1 cellular context compared by ENCODE assay signal in the genomic region with DNA sequence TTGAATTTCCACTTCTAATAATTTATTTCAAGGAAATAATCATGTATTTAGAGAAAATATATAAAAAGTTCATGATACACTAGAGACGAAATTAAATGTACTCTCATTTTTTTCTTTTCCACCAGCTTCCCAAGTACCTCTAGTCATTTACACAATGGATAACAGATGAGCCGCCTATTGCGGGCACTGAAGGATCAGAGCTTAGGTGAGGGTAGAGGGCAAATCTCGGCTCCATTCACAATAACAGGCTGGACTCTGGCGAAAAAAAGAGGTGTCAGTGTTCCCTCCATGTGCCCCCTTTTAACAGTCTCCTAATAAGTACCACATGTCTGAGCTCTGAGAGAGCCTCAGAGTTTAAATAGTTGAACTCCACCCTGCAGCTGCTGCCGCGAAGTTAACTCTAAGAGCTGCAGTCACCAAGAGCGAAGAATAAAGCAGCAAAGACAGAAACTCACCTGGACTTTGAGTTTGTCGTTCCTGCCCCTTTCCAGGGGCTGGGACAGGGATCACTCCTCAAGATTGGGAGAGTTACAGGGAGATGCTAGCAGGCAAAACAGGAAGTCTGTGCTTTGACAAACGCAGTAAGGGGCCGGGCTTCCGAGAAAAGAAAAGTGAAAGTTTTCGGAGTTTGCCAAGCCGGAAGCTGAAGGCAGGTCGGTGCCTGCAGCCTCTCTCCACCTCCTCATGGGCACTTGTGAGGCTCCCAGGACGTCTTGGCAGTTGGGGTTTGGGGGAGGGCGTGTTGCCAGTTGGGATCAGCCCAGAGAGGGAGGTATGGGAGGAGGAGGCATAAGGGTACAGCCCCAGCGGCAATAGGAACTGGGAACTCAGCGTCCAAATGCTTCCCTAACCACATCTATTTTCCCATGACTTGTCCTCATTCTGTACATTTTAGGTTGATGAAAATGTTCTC.
TF ChIP-seq lines count a peak whose summit lies in the region.

TSS of gene SP110 (minus strand) at position 566 of the 913 bp plus-strand sequence. CDS start 3,057 bp downstream, outside the sequence.

TF ChIP-seq in HepG2, 621 proteins besides CTCF, POLR2A, EP300 and RAD21 (continued from another document and continues in another):
- TF ChIP-seq, protein P1, sequence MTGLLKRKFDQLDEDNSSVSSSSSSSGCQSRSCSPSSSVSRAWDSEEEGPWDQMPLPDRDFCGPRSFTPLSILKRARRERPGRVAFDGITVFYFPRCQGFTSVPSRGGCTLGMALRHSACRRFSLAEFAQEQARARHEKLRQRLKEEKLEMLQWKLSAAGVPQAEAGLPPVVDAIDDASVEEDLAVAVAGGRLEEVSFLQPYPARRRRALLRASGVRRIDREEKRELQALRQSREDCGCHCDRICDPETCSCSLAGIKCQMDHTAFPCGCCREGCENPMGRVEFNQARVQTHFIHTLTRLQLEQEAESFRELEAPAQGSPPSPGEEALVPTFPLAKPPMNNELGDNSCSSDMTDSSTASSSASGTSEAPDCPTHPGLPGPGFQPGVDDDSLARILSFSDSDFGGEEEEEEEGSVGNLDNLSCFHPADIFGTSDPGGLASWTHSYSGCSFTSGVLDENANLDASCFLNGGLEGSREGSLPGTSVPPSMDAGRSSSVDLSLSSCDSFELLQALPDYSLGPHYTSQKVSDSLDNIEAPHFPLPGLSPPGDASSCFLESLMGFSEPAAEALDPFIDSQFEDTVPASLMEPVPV (CRISPR knock-in tag; IDR thresholded peaks at IDR 0.05): no peak
- TF ChIP-seq THAP11 (CRISPR knock-in tag; IDR thresholded peaks at IDR 0.05): peak; percentile 66
- 0 out of 2 replicates have a peak, but pooled peaks have one; percentile 22 for TF ChIP-seq FOXA3 (CRISPR knock-in tag; IDR thresholded peaks at IDR 0.05)
- TF ChIP-seq KDM5A (IDR thresholded peaks at IDR 0.05; ENCODE audit: borderline replicate concordance, low read length): no peak
- TF ChIP-seq SP2 (CRISPR knock-in tag; IDR thresholded peaks at IDR 0.05): no peak
- no peak for TF ChIP-seq ZUFSP (CRISPR knock-in tag; IDR thresholded peaks at IDR 0.05; ENCODE audit: borderline replicate concordance)
- TF ChIP-seq, protein P2, sequence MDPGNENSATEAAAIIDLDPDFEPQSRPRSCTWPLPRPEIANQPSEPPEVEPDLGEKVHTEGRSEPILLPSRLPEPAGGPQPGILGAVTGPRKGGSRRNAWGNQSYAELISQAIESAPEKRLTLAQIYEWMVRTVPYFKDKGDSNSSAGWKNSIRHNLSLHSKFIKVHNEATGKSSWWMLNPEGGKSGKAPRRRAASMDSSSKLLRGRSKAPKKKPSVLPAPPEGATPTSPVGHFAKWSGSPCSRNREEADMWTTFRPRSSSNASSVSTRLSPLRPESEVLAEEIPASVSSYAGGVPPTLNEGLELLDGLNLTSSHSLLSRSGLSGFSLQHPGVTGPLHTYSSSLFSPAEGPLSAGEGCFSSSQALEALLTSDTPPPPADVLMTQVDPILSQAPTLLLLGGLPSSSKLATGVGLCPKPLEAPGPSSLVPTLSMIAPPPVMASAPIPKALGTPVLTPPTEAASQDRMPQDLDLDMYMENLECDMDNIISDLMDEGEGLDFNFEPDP (CRISPR knock-in tag; conservative IDR thresholded peaks at IDR 0.05): no peak
- TF ChIP-seq, protein P3, sequence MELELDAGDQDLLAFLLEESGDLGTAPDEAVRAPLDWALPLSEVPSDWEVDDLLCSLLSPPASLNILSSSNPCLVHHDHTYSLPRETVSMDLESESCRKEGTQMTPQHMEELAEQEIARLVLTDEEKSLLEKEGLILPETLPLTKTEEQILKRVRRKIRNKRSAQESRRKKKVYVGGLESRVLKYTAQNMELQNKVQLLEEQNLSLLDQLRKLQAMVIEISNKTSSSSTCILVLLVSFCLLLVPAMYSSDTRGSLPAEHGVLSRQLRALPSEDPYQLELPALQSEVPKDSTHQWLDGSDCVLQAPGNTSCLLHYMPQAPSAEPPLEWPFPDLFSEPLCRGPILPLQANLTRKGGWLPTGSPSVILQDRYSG (CRISPR knock-in tag; IDR thresholded peaks at IDR 0.05): no peak
- TF ChIP-seq ZNF282 (IDR thresholded peaks at IDR 0.05; ENCODE audit: partially characterized antibody): no peak
- TF ChIP-seq MTF2 (CRISPR knock-in tag; IDR thresholded peaks at IDR 0.05; ENCODE audit: borderline replicate concordance): no peak
- TF ChIP-seq HMGXB4 (CRISPR knock-in tag; IDR thresholded peaks at IDR 0.05; ENCODE audit: borderline replicate concordance in 1 of 2, low read depth in 1 of 2): 0 out of 4 replicates have a peak, but pooled peaks of 1 of the 2 experiments have one; percentile 55
- TF ChIP-seq AKAP8 (CRISPR knock-in tag; IDR thresholded peaks at IDR 0.05): no peak
- no peak for TF ChIP-seq ZNF740 (CRISPR knock-in tag; IDR thresholded peaks at IDR 0.05)
- TF ChIP-seq ZNF274 (CRISPR knock-in tag; IDR thresholded peaks at IDR 0.05): no peak
- TF ChIP-seq PLRG1 (conservative IDR thresholded peaks at IDR 0.05): no peak
- peak; percentile 58 for TF ChIP-seq ZNF263 (CRISPR knock-in tag; IDR thresholded peaks at IDR 0.05)
- TF ChIP-seq, protein P4, sequence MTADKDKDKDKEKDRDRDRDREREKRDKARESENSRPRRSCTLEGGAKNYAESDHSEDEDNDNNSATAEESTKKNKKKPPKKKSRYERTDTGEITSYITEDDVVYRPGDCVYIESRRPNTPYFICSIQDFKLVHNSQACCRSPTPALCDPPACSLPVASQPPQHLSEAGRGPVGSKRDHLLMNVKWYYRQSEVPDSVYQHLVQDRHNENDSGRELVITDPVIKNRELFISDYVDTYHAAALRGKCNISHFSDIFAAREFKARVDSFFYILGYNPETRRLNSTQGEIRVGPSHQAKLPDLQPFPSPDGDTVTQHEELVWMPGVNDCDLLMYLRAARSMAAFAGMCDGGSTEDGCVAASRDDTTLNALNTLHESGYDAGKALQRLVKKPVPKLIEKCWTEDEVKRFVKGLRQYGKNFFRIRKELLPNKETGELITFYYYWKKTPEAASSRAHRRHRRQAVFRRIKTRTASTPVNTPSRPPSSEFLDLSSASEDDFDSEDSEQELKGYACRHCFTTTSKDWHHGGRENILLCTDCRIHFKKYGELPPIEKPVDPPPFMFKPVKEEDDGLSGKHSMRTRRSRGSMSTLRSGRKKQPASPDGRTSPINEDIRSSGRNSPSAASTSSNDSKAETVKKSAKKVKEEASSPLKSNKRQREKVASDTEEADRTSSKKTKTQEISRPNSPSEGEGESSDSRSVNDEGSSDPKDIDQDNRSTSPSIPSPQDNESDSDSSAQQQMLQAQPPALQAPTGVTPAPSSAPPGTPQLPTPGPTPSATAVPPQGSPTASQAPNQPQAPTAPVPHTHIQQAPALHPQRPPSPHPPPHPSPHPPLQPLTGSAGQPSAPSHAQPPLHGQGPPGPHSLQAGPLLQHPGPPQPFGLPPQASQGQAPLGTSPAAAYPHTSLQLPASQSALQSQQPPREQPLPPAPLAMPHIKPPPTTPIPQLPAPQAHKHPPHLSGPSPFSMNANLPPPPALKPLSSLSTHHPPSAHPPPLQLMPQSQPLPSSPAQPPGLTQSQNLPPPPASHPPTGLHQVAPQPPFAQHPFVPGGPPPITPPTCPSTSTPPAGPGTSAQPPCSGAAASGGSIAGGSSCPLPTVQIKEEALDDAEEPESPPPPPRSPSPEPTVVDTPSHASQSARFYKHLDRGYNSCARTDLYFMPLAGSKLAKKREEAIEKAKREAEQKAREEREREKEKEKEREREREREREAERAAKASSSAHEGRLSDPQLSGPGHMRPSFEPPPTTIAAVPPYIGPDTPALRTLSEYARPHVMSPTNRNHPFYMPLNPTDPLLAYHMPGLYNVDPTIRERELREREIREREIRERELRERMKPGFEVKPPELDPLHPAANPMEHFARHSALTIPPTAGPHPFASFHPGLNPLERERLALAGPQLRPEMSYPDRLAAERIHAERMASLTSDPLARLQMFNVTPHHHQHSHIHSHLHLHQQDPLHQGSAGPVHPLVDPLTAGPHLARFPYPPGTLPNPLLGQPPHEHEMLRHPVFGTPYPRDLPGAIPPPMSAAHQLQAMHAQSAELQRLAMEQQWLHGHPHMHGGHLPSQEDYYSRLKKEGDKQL (CRISPR knock-in tag; IDR thresholded peaks at IDR 0.05; ENCODE audit: low read depth): no peak
- no peak for TF ChIP-seq ZNF557 (CRISPR knock-in tag; IDR thresholded peaks at IDR 0.05)
- TF ChIP-seq AFF4 (CRISPR knock-in tag; IDR thresholded peaks at IDR 0.05): no peak
- peak; percentile 49; the same call in 1 of the 2 replicates for TF ChIP-seq MXD4 (CRISPR knock-in tag; IDR thresholded peaks at IDR 0.05)
- TF ChIP-seq FOXO1 (CRISPR knock-in tag; IDR thresholded peaks at IDR 0.05): peak; percentile 23; the same call in 1 of the 2 replicates
- TF ChIP-seq, protein P5, sequence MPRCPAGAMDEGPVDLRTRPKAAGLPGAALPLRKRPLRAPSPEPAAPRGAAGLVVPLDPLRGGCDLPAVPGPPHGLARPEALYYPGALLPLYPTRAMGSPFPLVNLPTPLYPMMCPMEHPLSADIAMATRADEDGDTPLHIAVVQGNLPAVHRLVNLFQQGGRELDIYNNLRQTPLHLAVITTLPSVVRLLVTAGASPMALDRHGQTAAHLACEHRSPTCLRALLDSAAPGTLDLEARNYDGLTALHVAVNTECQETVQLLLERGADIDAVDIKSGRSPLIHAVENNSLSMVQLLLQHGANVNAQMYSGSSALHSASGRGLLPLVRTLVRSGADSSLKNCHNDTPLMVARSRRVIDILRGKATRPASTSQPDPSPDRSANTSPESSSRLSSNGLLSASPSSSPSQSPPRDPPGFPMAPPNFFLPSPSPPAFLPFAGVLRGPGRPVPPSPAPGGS (CRISPR knock-in tag; IDR thresholded peaks at IDR 0.05): no peak
- TF ChIP-seq TCF7L2 (IDR thresholded peaks at IDR 0.05; ENCODE audit: low read depth, low read length): no peak
- TF ChIP-seq NFIB (CRISPR knock-in tag; IDR thresholded peaks at IDR 0.05; ENCODE audit: borderline replicate concordance): no peak
- peak; percentile 70; the same call in 1 of the 2 replicates for TF ChIP-seq PHF21A (CRISPR knock-in tag; IDR thresholded peaks at IDR 0.05)
- TF ChIP-seq TOPORS (CRISPR knock-in tag; IDR thresholded peaks at IDR 0.05): 0 out of 2 replicates have a peak, but pooled peaks have one; percentile 29
- no peak for TF ChIP-seq ZNF468 (CRISPR knock-in tag; IDR thresholded peaks at IDR 0.05)
- TF ChIP-seq, protein P6, sequence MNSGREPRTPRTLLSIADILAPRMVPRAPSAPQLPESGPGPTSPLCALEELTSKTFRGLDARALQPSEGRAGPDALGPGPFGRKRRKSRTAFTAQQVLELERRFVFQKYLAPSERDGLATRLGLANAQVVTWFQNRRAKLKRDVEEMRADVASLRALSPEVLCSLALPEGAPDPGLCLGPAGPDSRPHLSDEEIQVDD (CRISPR knock-in tag; IDR thresholded peaks at IDR 0.05; ENCODE audit: borderline replicate concordance): no peak
- TF ChIP-seq, protein P7, sequence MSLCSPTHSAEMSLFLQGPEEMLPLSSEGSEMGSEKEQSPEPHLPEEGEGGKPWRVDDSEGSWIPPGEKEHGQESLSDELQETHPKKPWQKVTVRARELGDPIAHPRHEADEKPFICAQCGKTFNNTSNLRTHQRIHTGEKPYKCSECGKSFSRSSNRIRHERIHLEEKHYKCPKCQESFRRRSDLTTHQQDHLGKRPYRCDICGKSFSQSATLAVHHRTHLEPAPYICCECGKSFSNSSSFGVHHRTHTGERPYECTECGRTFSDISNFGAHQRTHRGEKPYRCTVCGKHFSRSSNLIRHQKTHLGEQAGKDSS (CRISPR knock-in tag; IDR thresholded peaks at IDR 0.05; ENCODE audit: borderline replicate concordance, low read depth): no peak
- TF ChIP-seq ERF (CRISPR knock-in tag; IDR thresholded peaks at IDR 0.05): no peak
- no peak for TF ChIP-seq RXRA (CRISPR knock-in tag; IDR thresholded peaks at IDR 0.05)
